In the genomic region with DNA sequence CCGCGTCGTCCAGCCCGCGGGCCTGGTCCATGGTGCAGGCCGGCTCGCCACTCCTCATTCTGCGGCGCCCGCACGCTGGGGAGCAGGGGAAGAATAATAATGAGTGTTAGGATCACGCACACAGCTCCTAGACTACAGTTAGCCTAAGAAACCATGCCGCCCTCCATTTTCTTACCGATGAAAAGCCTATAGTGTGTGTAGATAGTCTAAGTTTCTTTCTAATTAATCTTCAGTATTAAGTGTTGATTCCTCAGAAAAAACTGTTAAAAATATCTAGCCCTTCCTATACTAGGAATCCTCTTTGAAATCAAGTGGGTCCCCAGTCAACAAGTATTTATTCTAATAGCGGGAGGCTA, we compare ENCODE assay signal across 8 cellular contexts. TPM values are rescaled to one million over a fixed set of nuclear protein-coding genes. Genes with fewer than 3 reads are reported as not detected.
A peak's percentile ranks its signal among the peaks of the same experiment; 100 is the strongest.
DNase-seq lines count a peak whose midpoint lies in the region; ATAC-seq, FAIRE-seq and TF ChIP-seq lines count a peak whose summit lies in the region.

No MANE protein-coding gene starts in this region.

- H3K9ac ChIP-seq in skeletal muscle satellite cell (ENCODE audit: low read depth, low read length): peak overlapping the region; percentile 74

- intact Hi-C loops in Panc1 (cut with micrococcal nuclease; ENCODE audit: unreplicated experiment): loop anchor here (2.0 kb wide), 1 partner anchor 209 kb away; no protein-coding TSS in a partner anchor
- intact Hi-C loops in esophagus squamous epithelium (cut with DNase I): no loop called here

- FAIRE-seq in frontal cortex (lab: Jason Lieb, UNC): no peak

- no peak for DNase-seq in Panc1 (ENCODE audit: low read depth, low spot score)
- no peak for DNase-seq in esophagus squamous epithelium (lab: John Stamatoyannopoulos, UW)
- no peak for DNase-seq in frontal cortex (ENCODE audit: low spot score in 2 of 2)
- DNase-seq in hypothalamus (lab: John Stamatoyannopoulos, UW): no peak

- H3K27ac ChIP-seq in Panc1 (ENCODE audit: low read length): peak overlapping the region; percentile 36; the same call in 1 of the 2 replicates
- peak overlapping the region in 3 of 4 donors; percentile 50 to 89 (median 82) for H3K27ac ChIP-seq in esophagus squamous epithelium

- H3K27me3 ChIP-seq in Panc1 (ENCODE audit: control insufficient read depth, insufficient read depth, low read length) (no peaks in the 10 kb centered on the region), esophagus squamous epithelium (no peaks in the 10 kb centered on the region), skeletal muscle satellite cell (ENCODE audit: control insufficient read depth, insufficient read depth, low read length) (no peaks in the 10 kb centered on the region)

- H3K4me3 ChIP-seq in Panc1 (ENCODE audit: low read depth in 2 of 2, low read length in 2 of 2) (peak overlapping the region in 1 of 2 experiments; percentile 36; a peak in 2 of 4 replicates), esophagus squamous epithelium (peak overlapping the region; percentile 41 to 71 (median 54)), skeletal muscle satellite cell (ENCODE audit: low read length) (peak overlapping the region; percentile 72)

- ATAC-seq in GM19035 (IDR thresholded peaks at IDR 0.05; ENCODE audit: unreplicated experiment): peak; percentile 5
- no peak for ATAC-seq in Panc1
- ATAC-seq in HG02970 (IDR thresholded peaks at IDR 0.05; ENCODE audit: low FRiP score, unreplicated experiment): no peak
- ATAC-seq in HG03460 (IDR thresholded peaks at IDR 0.05; ENCODE audit: unreplicated experiment): no peak

- in situ Hi-C loops in Panc1 (cut with HindIII; ENCODE audit: low pct_unique_long_range_greater_than_20kb, low sequenced_read_pairs): no loop called here

- WGBS in esophagus squamous epithelium, 2 donors: 72 to 77% methylated on average over 4 of the region's 15 CpGs

- POLR2A ChIA-PET in Panc1 (lab: Charles Lee): no interaction called here

- no TSS peak for BruUV-seq in Panc1 (replicated peaks; lab: Mats Ljungman, UMichigan)

- CTCF ChIA-PET in Panc1 (lab: Charles Lee): interaction anchor here (0.7 kb wide), 2 partner anchors 126 to 382 kb away, joined by 3 read pairs; no protein-coding TSS in a partner anchor

- no peaks in the 10 kb centered on the region for H3K9me3 ChIP-seq in Panc1 (ENCODE audit: control insufficient read depth, insufficient read depth, low read depth, low read length)
- H3K9me3 ChIP-seq in esophagus squamous epithelium: no peaks in the 10 kb centered on the region
- no peaks in the 10 kb centered on the region for H3K9me3 ChIP-seq in skeletal muscle satellite cell (replicated peaks; ENCODE audit: low read length)

- H3K36me3 ChIP-seq in Panc1 (ENCODE audit: control insufficient read depth, insufficient read depth, low read length): no peaks in the 10 kb centered on the region
- H3K36me3 ChIP-seq in esophagus squamous epithelium: no peaks in the 10 kb centered on the region
- no peaks in the 10 kb centered on the region for H3K36me3 ChIP-seq in skeletal muscle satellite cell (ENCODE audit: insufficient read depth, low read length)

- no peak for TF ChIP-seq POLR2A in esophagus squamous epithelium (IDR thresholded peaks at IDR 0.05)

- H3K4me1 ChIP-seq in Panc1 (ENCODE audit: control insufficient read depth, insufficient read depth, low read length) (no peaks in the 10 kb centered on the region; the same call in 1 of the 2 replicates), esophagus squamous epithelium (peaks cover 5 to 18% (median 7%) of the 10 kb centered on the region in 3 donors), skeletal muscle satellite cell (ENCODE audit: control insufficient read depth, insufficient read depth, low read length) (peaks cover 9% of the 10 kb centered on the region)

- H3K4me2 ChIP-seq in skeletal muscle satellite cell (ENCODE audit: low read length): peak overlapping the region; percentile 92

- TF ChIP-seq CTCF in Panc1 (IDR thresholded peaks at IDR 0.05): peak; percentile 21
- peak in 1 of 6 experiments; percentile 6 for TF ChIP-seq CTCF in esophagus squamous epithelium (IDR thresholded peaks at IDR 0.05)

RNA-seq across cellular contexts. Expression of gene ZBED3, which starts 9.3 kb away (rescaled TPM):
- total RNA-seq in Panc1 (2021; ENCODE audit: unreplicated experiment) (6.8 TPM), esophagus squamous epithelium (1 to 10 TPM in 2 of 4 donors, under 1 TPM in 2; 0.47 to 4.6 (median 1.2) TPM), frontal cortex (1.6 TPM)
- polyA plus RNA-seq in Panc1 (2012; ENCODE audit: insufficient read length): 3.1 TPM
- total RNA-seq in skeletal muscle satellite cell (2012; rRNA removed): under 0.01 and 0.66 TPM in 2 replicates

RNA-seq across cellular contexts. Expression of gene AGGF1, which starts 47.6 kb away (rescaled TPM):
- 23.1 TPM for total RNA-seq in Panc1 (2021; ENCODE audit: unreplicated experiment)
- polyA plus RNA-seq in Panc1 (2012; ENCODE audit: insufficient read length): 16.8 TPM
- 10 to 100 TPM; 12.0 to 20.1 (median 16.4) TPM for total RNA-seq in esophagus squamous epithelium
- 18.5 and 21.8 TPM in 2 replicates for total RNA-seq in skeletal muscle satellite cell (2012; rRNA removed)
- total RNA-seq in frontal cortex: 32.6 TPM
